ENCODE assay signal across 7 cellular contexts in the genomic region with DNA sequence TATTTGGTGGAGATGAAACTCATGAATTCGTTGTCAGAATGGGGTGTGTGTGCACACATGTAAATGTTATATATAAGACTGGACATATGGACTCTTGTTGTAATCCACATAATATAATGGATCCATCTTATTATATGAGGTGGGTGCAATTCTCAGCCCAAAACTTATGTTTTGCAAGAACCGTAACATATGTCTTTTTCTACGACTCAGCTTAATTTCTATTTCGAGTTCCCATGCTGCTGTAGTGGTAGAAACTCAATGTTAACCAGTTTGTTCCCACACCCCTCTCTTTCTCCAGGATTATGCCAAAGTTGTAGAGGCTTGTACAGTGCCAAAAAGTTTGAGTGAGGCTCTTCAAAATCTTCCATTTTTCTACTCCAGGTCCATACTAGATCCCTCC.
"Had no signal": no experiment of that assay in that cellular context is flagged by ENCODE, and none has a peak within 500 bp of the region (broad histone marks: within the 10 kb centered on the region; RNA-seq: fewer than 3 reads in every experiment).

No MANE protein-coding gene starts in this region.

- DNase-seq: Karpas-422, Kasumi-1, KBM-7, KG1 had no signal

- H3K9ac ChIP-seq: KMS-11 had no signal

- FAIRE-seq: HTR-8/SVneo had no signal

- H3K4me2 ChIP-seq: KMS-11 had no signal

- H3K27ac ChIP-seq: HL-60, KMS-11 had no signal
